ENCODE assay signal across 2 cellular contexts in the genomic region with DNA sequence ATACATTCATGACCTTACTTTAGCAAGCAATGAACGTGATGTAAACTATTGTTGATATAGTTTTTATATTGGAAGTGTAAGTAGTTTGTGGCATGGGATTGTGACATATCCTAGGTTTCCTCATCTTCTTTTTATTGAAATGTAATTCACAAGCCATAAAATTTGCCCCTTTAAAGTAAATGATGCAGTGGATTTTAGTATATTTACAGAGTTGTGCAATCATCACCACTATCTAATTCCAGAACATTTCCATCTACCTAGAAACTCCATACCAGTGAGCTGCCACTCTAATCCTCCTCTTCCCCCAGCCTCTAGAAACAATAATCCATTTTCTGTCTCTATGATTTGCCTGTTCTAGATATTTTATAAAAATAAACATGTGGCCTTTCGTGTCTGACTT.
A peak's percentile ranks its signal among the peaks of the same experiment; 100 is the strongest.
TF ChIP-seq lines count a peak whose summit lies in the region.

No MANE protein-coding gene starts in this region.

TF ChIP-seq in endothelial cell of umbilical vein, 7 proteins besides CTCF, POLR2A, EP300 and RAD21:
- TF ChIP-seq MYC (IDR thresholded peaks at IDR 0.05; ENCODE audit: low read depth, low read length) = no peak
- peak; percentile 3 for TF ChIP-seq POLR2AphosphoS5 (IDR thresholded peaks at IDR 0.05; ENCODE audit: insufficient read depth, low read depth, low read length)
- no peak for TF ChIP-seq JUN (IDR thresholded peaks at IDR 0.05; ENCODE audit: borderline replicate concordance, insufficient read depth, insufficient read length, low read depth)

TF ChIP-seq in GM23338, 12 proteins besides CTCF, POLR2A, EP300 and RAD21 (continued from another document):
- TF ChIP-seq EZH2 (IDR thresholded peaks at IDR 0.05; ENCODE audit: low read depth, unreplicated experiment) = no peak
- no peak for TF ChIP-seq NANOG (IDR thresholded peaks at IDR 0.05; ENCODE audit: borderline replicate concordance)
- no peak for TF ChIP-seq ZNF331 (CRISPR knock-in tag; IDR thresholded peaks at IDR 0.05; ENCODE audit: low read depth)
- no peak for TF ChIP-seq CREB1 (CRISPR knock-in tag; IDR thresholded peaks at IDR 0.05; ENCODE audit: low read depth)
- TF ChIP-seq EZH2phosphoT487 (IDR thresholded peaks at IDR 0.05; ENCODE audit: unreplicated experiment) = no peak
- no peak for TF ChIP-seq JUNB (IDR thresholded peaks at IDR 0.05; ENCODE audit: unreplicated experiment)
- no peak for TF ChIP-seq ZNF114 (CRISPR knock-in tag; IDR thresholded peaks at IDR 0.05)
- no peak for TF ChIP-seq STAT1 (IDR thresholded peaks at IDR 0.05; ENCODE audit: unreplicated experiment)
